Comparison of ENCODE assay signal across 18 cellular contexts in the genomic region with DNA sequence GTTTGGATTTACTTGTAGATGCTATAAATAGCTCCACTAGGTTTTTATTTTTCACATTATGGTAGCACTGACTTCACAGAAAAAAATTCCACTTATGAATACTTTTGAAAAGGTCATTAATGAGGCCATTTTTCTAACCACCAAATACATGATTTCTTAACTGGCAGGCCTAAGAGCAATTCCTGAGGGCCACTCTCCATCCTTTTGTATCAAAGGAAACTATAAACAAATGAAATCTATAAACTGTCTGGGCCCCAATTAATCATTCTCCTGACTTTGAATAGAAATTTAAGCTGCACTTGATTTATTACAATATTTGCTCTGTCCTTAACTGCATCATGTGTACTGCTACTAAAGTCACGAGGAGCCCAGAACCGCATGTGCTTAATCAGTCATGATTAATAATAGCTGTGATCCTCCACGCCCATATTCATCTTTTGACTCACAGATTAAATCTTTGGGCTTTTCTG. TPM values are rescaled to one million over a fixed set of nuclear protein-coding genes. Genes with fewer than 3 reads are reported as not detected.
A peak's percentile ranks its signal among the peaks of the same experiment; 100 is the strongest.
DNase-seq lines count a peak whose midpoint lies in the region; ATAC-seq and TF ChIP-seq lines count a peak whose summit lies in the region.
"Had no signal": no experiment of that assay in that cellular context is flagged by ENCODE, and none has a peak within 500 bp of the region (broad histone marks: within the 10 kb centered on the region; RNA-seq: fewer than 3 reads in every experiment).

No MANE protein-coding gene starts in this region.

- POLR2A ChIA-PET in RWPE1 (lab: Yijun Ruan, JAX; ENCODE audit: low non-redundant PET) = no interaction called here
- POLR2A ChIA-PET in activated CD4-positive, alpha-beta memory T cell treated with anti-CD3 and anti-CD28 coated beads for 36 hours (lab: Charles Lee) = no interaction called here

- H3K27ac ChIP-seq in RWPE1 = peak overlapping the region; percentile 50
- H3K27ac ChIP-seq: tibial artery had no signal

- peak; percentile 92 for ATAC-seq in esophagus mucosa
- no peak for ATAC-seq in HG03108 (IDR thresholded peaks at IDR 0.05; ENCODE audit: unreplicated experiment)
- no peak for ATAC-seq in GM21423 (IDR thresholded peaks at IDR 0.05; ENCODE audit: unreplicated experiment)
- ATAC-seq: activated CD4-positive, alpha-beta T cell treated with anti-CD3 and anti-CD28 coated beads for 36 hours; K562 had no signal

- TF ChIP-seq CTCF in RWPE1 (conservative IDR thresholded peaks at IDR 0.05; ENCODE audit: low read depth) = no peak

- DNase-seq in ELR (ENCODE audit: low read depth) = peak; percentile 37
- no peak for DNase-seq in RWPE1 (ENCODE audit: low spot score)
- peak; percentile 42 for DNase-seq in mucosa of gallbladder (ENCODE audit: low spot score)
- DNase-seq in activated CD4-positive, alpha-beta memory T cell treated with anti-CD3 and anti-CD28 coated beads for 36 hours = no peak
- DNase-seq in inferior parietal cortex (ENCODE audit: extremely low spot score) = no peak
- DNase-seq: activated CD4-positive, alpha-beta T cell treated with anti-CD3 and anti-CD28 coated beads for 36 hours; activated CD8-positive, alpha-beta memory T cell treated with anti-CD3 and anti-CD28 coated beads, Interleukin-2, amount 50 U/mL, for 4 hours; activated naive CD4-positive, alpha-beta T cell; effector CD4-positive, alpha-beta T cell; NCI-H1092 treated with DMSO at 0.1 percent for 48 hours; NCI-H2227 treated with DMSO at 0.1 percent for 48 hours; nucleus accumbens; SHP77; tibial artery had no signal

- CTCF ChIA-PET in RWPE1 (lab: Yijun Ruan, JAX) = interaction anchor here (0.6 to 1.1 kb wide), 2 partner anchors 113 to 157 kb away, joined by 4 read pairs; no protein-coding TSS in a partner anchor
- CTCF ChIA-PET in activated CD4-positive, alpha-beta memory T cell treated with anti-CD3 and anti-CD28 coated beads for 36 hours (lab: Charles Lee) = no interaction called here

- H3K36me3 Mint-ChIP-seq in activated CD4-positive, alpha-beta memory T cell treated with anti-CD3 and anti-CD28 coated beads for 36 hours = peaks cover 9% of the 10 kb centered on the region

- no peak overlapping the region for H3K4me3 Mint-ChIP-seq in activated CD4-positive, alpha-beta memory T cell treated with anti-CD3 and anti-CD28 coated beads for 36 hours
- H3K4me3 Mint-ChIP-seq: activated CD4-positive, alpha-beta T cell treated with anti-CD3 and anti-CD28 coated beads for 36 hours had no signal

- intact Hi-C loops in activated CD4-positive, alpha-beta memory T cell treated with anti-CD3 and anti-CD28 coated beads for 36 hours (cut with micrococcal nuclease) = no loop called here

- H3K27me3 Mint-ChIP-seq in activated CD4-positive, alpha-beta memory T cell treated with anti-CD3 and anti-CD28 coated beads for 36 hours = peaks cover 13% of the 10 kb centered on the region

- H3K9me3 Mint-ChIP-seq in activated CD4-positive, alpha-beta memory T cell treated with anti-CD3 and anti-CD28 coated beads for 36 hours = peaks cover 18% of the 10 kb centered on the region

- no peaks in the 10 kb centered on the region for H3K4me1 Mint-ChIP-seq in activated CD4-positive, alpha-beta memory T cell treated with anti-CD3 and anti-CD28 coated beads for 36 hours (ENCODE audit: low read depth)

- H3K27ac Mint-ChIP-seq in activated CD4-positive, alpha-beta memory T cell treated with anti-CD3 and anti-CD28 coated beads for 36 hours = no peak overlapping the region
- H3K27ac Mint-ChIP-seq: activated CD4-positive, alpha-beta T cell treated with anti-CD3 and anti-CD28 coated beads for 36 hours had no signal

RNA-seq across cellular contexts. Expression of a gene that starts 25.1 kb away (rescaled TPM):
- total RNA-seq in esophagus mucosa = 19.1 TPM
- 28.3 TPM for total RNA-seq in mucosa of gallbladder
- 10 to 100 TPM; 10.8 to 12.5 TPM for total RNA-seq in activated CD4-positive, alpha-beta memory T cell treated with anti-CD3 and anti-CD28 coated beads for 36 hours

Comparison
In these comparisons a context has a peak if more than half of its experiments do, and no peak if none do; other contexts are left out.
1. DNase-seq: peak in ELR (single experiment) and mucosa of gallbladder (single experiment); none in RWPE1 (single experiment), activated CD4-positive, alpha-beta memory T cell treated with anti-CD3 and anti-CD28 coated beads for 36 hours (single experiment) and inferior parietal cortex (single experiment).